In the genomic region with DNA sequence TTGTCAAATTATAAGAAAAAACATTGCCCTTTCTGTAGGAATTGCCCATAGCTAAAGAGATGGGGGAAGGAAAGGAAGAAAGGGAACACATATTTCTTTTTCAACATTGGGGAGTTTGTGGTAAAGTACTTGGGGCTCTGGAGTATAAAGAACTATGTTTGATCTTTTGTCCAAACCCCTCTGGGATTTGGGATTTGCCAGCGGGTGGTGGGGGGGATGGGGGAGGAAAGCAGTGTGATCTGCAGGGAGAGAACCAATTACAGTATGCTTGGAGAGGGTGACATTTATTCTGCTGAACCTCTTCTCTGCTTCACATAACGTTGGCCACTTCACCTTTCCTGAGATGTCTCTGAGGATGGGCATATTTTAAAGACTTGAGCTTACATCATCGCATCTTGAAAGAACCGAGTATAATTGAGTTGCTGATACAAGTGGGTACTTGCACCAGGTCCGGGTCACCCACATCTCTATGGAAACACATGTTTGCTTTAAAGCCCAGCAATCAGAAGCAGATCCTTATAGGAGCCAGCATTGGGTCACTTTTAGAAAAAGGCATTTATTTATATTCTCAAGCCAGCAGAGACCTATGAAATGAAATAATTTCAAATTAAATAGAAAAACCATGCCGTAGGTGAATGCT, we compare ENCODE assay signal across 11 cellular contexts.
DNase-seq lines count a peak whose midpoint lies in the region; ATAC-seq and TF ChIP-seq lines count a peak whose summit lies in the region.
"Had no signal": no experiment of that assay in that cellular context is flagged by ENCODE, and none has a peak within 500 bp of the region (broad histone marks: within the 10 kb centered on the region; RNA-seq: fewer than 3 reads in every experiment).

No MANE protein-coding gene starts in this region.

- WGBS in GM23248 (ENCODE audit: low coverage in 1 of 2, low lambda C conversion rate in 2 of 2, missing lambda C conversion rate in 2 of 2), 2 experiments = 91 to 93% methylated on average over 6 of the region's 6 CpGs
- 0 to 23% methylated on average over 1 to 6 of the region's 6 CpGs for WGBS in endodermal cell (ENCODE audit: insufficient coverage in 1 of 2, insufficient read length in 1 of 2), 2 experiments

- no peak overlapping the region for H3K27ac Mint-ChIP-seq in endodermal cell
- peak overlapping the region; percentile 28 for H3K27ac Mint-ChIP-seq in neural progenitor cell
- H3K27ac Mint-ChIP-seq in activated naive CD4-positive, alpha-beta T cell treated with anti-CD3 and anti-CD28 coated beads, Interleukin-2, amount 10 ng/mL, durations not matched to agents 7 days and 5 days = no peak overlapping the region

- H3K36me3 ChIP-seq in GM23248 (ENCODE audit: low read depth) (no peaks in the 10 kb centered on the region), endodermal cell (ENCODE audit: control insufficient read depth, insufficient read depth, low read length) (no peaks in the 10 kb centered on the region), neural progenitor cell (no peaks in the 10 kb centered on the region)

- H3K4me2 ChIP-seq in GM23248 (ENCODE audit: unreplicated experiment) = no peak overlapping the region
- H3K4me2 ChIP-seq in neural progenitor cell = peak overlapping the region; percentile 76

- peaks cover 51% of the 10 kb centered on the region for H3K4me1 ChIP-seq in GM23248 (ENCODE audit: insufficient read depth)
- H3K4me1 ChIP-seq in endodermal cell (ENCODE audit: control insufficient read depth, insufficient read depth, low read length) = peaks cover 36% of the 10 kb centered on the region
- peaks cover 56% of the 10 kb centered on the region for H3K4me1 ChIP-seq in neural progenitor cell

- no peaks in the 10 kb centered on the region for H3K27me3 Mint-ChIP-seq in endodermal cell (ENCODE audit: insufficient read depth)
- H3K27me3 Mint-ChIP-seq in neural progenitor cell (ENCODE audit: insufficient read depth, low read depth) = no peaks in the 10 kb centered on the region
- H3K27me3 Mint-ChIP-seq in activated naive CD4-positive, alpha-beta T cell treated with anti-CD3 and anti-CD28 coated beads, Interleukin-2, amount 10 ng/mL, durations not matched to agents 7 days and 5 days = no peaks in the 10 kb centered on the region
- H3K27me3 Mint-ChIP-seq: central memory CD8-positive, alpha-beta T cell had no signal

- TF ChIP-seq CTCF in endodermal cell (conservative IDR thresholded peaks at IDR 0.05) (no peak), neural progenitor cell (IDR thresholded peaks at IDR 0.05) (no peak)

- H4K20me1 ChIP-seq in GM23248 (ENCODE audit: insufficient read depth) (no peaks in the 10 kb centered on the region), neural progenitor cell (ENCODE audit: low read depth) (no peaks in the 10 kb centered on the region)

- DNase-seq in GM23248 = no peak
- DNase-seq in NCI-H2227 treated with DMSO at 0.1 percent for 48 hours (lab: John Stamatoyannopoulos, UW) = peak; percentile 90
- DNase-seq in endodermal cell = no peak
- DNase-seq in neural progenitor cell (ENCODE audit: low spot score) = peak; percentile 69
- DNase-seq in caudate nucleus (lab: John Stamatoyannopoulos, UW) = no peak
- no peak for DNase-seq in activated naive CD4-positive, alpha-beta T cell treated with anti-CD3 and anti-CD28 coated beads, Interleukin-2, amount 10 ng/mL, durations not matched to agents 7 days and 5 days
- DNase-seq: activated CD4-positive, alpha-beta T cell treated with anti-CD3 and anti-CD28 coated beads, Interleukin-2, amount 50 U/mL, for 1 hour; RPMI8226 had no signal

- H3K9ac ChIP-seq in GM23248 = no peak overlapping the region
- H3K9ac ChIP-seq in endodermal cell (ENCODE audit: extremely low read depth, low read length, poor library complexity, severe bottlenecking) = no peak overlapping the region
- H3K9ac ChIP-seq in neural progenitor cell = no peak overlapping the region

- in situ Hi-C loops in GM23248 (cut with MboI) = no loop called here

- no peaks in the 10 kb centered on the region for H3K9me2 ChIP-seq in GM23248 (ENCODE audit: insufficient read depth)

- H3K9me3 Mint-ChIP-seq in endodermal cell = no peaks in the 10 kb centered on the region
- no peaks in the 10 kb centered on the region for H3K9me3 Mint-ChIP-seq in neural progenitor cell
- no peaks in the 10 kb centered on the region for H3K9me3 Mint-ChIP-seq in activated naive CD4-positive, alpha-beta T cell treated with anti-CD3 and anti-CD28 coated beads, Interleukin-2, amount 10 ng/mL, durations not matched to agents 7 days and 5 days
- H3K9me3 Mint-ChIP-seq: central memory CD8-positive, alpha-beta T cell had no signal

- peaks cover 23% of the 10 kb centered on the region for H3F3A ChIP-seq in GM23248 (ENCODE audit: insufficient read depth)
- H3F3A ChIP-seq in neural progenitor cell (ENCODE audit: low read depth) = peaks cover 29% of the 10 kb centered on the region

- ATAC-seq in GM18873 (IDR thresholded peaks at IDR 0.05; ENCODE audit: low FRiP score, unreplicated experiment) (no peak), HG03457 (IDR thresholded peaks at IDR 0.05; ENCODE audit: unreplicated experiment) (no peak)

- H3K27ac ChIP-seq in GM23248 (peak overlapping the region; percentile 65), endodermal cell (ENCODE audit: low read depth, low read length) (no peak overlapping the region), neural progenitor cell (peak overlapping the region; percentile 74), caudate nucleus (ENCODE audit: low read depth, low read length) (no peak overlapping the region)

- CTCF ChIA-PET in activated naive CD4-positive, alpha-beta T cell treated with anti-CD3 and anti-CD28 coated beads, Interleukin-2, amount 10 ng/mL, durations not matched to agents 7 days and 5 days (lab: Charles Lee) = interaction anchor here (0.7 to 1.2 kb wide), 4 partner anchors 8 to 147 kb away, joined by 3 read pairs; no protein-coding TSS in a partner anchor

- no peak overlapping the region for H2AFZ ChIP-seq in GM23248
- no peak overlapping the region for H2AFZ ChIP-seq in neural progenitor cell (replicated peaks)

- H3K4me3 ChIP-seq in GM23248 (no peak overlapping the region), endodermal cell (ENCODE audit: low read length) (peak overlapping the region; percentile 33), neural progenitor cell (peak overlapping the region; percentile 35)

- H3K9me3 ChIP-seq in GM23248 (ENCODE audit: low read depth) = no peaks in the 10 kb centered on the region
- H3K9me3 ChIP-seq in endodermal cell (ENCODE audit: control insufficient read depth, low read length) = no peaks in the 10 kb centered on the region
- H3K9me3 ChIP-seq in neural progenitor cell (ENCODE audit: low read depth) = no peaks in the 10 kb centered on the region

- H3K4me3 Mint-ChIP-seq in endodermal cell (peak overlapping the region; percentile 14), neural progenitor cell (peak overlapping the region; percentile 76)
- H3K4me3 Mint-ChIP-seq in activated naive CD4-positive, alpha-beta T cell treated with anti-CD3 and anti-CD28 coated beads, Interleukin-2, amount 10 ng/mL, durations not matched to agents 7 days and 5 days = no peak overlapping the region
- H3K4me3 Mint-ChIP-seq: central memory CD8-positive, alpha-beta T cell had no signal

- no peaks in the 10 kb centered on the region for H3K36me3 Mint-ChIP-seq in endodermal cell (ENCODE audit: low read depth)
- no peaks in the 10 kb centered on the region for H3K36me3 Mint-ChIP-seq in neural progenitor cell
- H3K36me3 Mint-ChIP-seq in activated naive CD4-positive, alpha-beta T cell treated with anti-CD3 and anti-CD28 coated beads, Interleukin-2, amount 10 ng/mL, durations not matched to agents 7 days and 5 days = no peaks in the 10 kb centered on the region

- H3K4me1 Mint-ChIP-seq in endodermal cell (peaks cover 58% of the 10 kb centered on the region), neural progenitor cell (peaks cover 71% of the 10 kb centered on the region)
- H3K4me1 Mint-ChIP-seq in activated naive CD4-positive, alpha-beta T cell treated with anti-CD3 and anti-CD28 coated beads, Interleukin-2, amount 10 ng/mL, durations not matched to agents 7 days and 5 days = peaks cover 73% of the 10 kb centered on the region

- H3K79me2 ChIP-seq in GM23248 (ENCODE audit: insufficient read depth) (peaks cover 94% of the 10 kb centered on the region), neural progenitor cell (ENCODE audit: low read depth) (peaks cover 7% of the 10 kb centered on the region)

- no peaks in the 10 kb centered on the region for H3K27me3 ChIP-seq in GM23248 (replicated peaks; ENCODE audit: insufficient read depth)
- H3K27me3 ChIP-seq in endodermal cell (ENCODE audit: control insufficient read depth, insufficient read depth, low read length, poor library complexity, severe bottlenecking) = no peaks in the 10 kb centered on the region
- H3K27me3 ChIP-seq in neural progenitor cell = no peaks in the 10 kb centered on the region

Comparison
In these comparisons a context has a peak if more than half of its experiments do, and no peak if none do; other contexts are left out.
1. DNase-seq: peak in NCI-H2227 treated with DMSO at 0.1 percent for 48 hours (single experiment) and neural progenitor cell (single experiment); none in GM23248 (single experiment), endodermal cell (single experiment), caudate nucleus (0 of 61) and activated naive CD4-positive, alpha-beta T cell treated with anti-CD3 and anti-CD28 coated beads, Interleukin-2, amount 10 ng/mL, durations not matched to agents 7 days and 5 days (single experiment).
2. H3K27ac ChIP-seq: peak in GM23248 (single experiment) and neural progenitor cell (single experiment); none in endodermal cell (single experiment) and caudate nucleus (single experiment).